Comparison of ENCODE assay signal across 17 cellular contexts in the genomic region with DNA sequence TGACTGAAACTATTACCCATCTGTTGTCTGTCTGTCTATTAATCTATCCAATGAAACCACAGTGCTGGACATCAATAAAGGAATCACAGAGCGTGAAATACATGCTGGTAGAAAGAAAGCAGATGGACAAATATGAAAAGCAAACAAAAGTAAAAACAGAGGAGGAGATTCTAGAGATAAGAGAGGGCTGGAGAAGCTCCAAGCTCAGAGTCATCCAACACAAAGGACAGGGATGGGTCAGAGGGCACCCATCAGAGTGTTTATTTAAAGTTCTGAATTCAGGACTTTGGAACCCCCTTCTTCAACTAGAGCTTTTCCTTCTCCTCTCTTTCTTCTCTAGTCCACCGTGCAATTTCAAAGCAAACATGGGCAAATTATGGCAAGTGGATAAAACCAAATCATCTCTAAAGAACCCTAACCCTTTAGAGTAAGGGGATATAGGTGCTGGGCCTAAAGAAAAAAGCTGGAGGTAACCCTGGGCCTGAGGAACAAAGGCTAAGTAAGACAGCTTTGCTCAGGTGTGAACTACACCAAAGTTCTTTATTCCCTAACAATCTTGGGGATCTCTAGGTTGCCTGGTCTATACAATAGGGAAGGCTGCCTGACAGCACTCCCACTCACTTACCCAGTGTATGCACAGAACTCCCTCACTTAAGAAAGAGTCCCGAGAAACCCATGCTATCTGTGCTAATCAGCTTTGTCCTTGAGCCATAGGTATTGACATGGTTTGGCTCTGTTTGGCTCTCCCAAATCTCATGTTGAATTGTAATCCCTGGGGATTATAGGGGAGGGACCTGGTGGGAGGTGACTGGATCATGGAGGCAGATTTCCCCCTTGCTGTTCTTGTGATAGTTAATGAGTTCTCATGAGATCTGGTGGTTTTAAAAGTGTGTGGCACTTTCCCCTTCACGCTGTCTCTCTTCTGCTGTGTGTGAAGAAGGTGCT.
A peak's percentile ranks its signal among the peaks of the same experiment; 100 is the strongest.
DNase-seq lines count a peak whose midpoint lies in the region; TF ChIP-seq lines count a peak whose summit lies in the region.
"Had no signal": no experiment of that assay in that cellular context is flagged by ENCODE, and none has a peak within 500 bp of the region (broad histone marks: within the 10 kb centered on the region; RNA-seq: fewer than 3 reads in every experiment).

No MANE protein-coding gene starts in this region.

- no peak overlapping the region for H3K14ac ChIP-seq in trophoblast cell (ENCODE audit: low read length)

- no peak overlapping the region for H2AK5ac ChIP-seq in trophoblast cell (ENCODE audit: low read length)

- H2BK120ac ChIP-seq in trophoblast cell (ENCODE audit: insufficient read depth, low read length, poor library complexity), result no peak overlapping the region

- H3K79me2 ChIP-seq in trophoblast cell (ENCODE audit: control insufficient read depth, insufficient read depth, low read length, poor library complexity), result no peaks in the 10 kb centered on the region

- H3K27ac ChIP-seq in trophoblast cell (ENCODE audit: low read depth, low read length), result no peak overlapping the region
- H3K27ac ChIP-seq: KMS-11, suprapubic skin had no signal

- TF ChIP-seq CTCF in GM10266 (IDR thresholded peaks at IDR 0.05; ENCODE audit: control insufficient read depth, insufficient read depth, low read depth, missing control alignments), result no peak

- DNase-seq in DMS53 treated with DMSO at 0.1 percent for 48 hours (lab: John Stamatoyannopoulos, UW; ENCODE audit: unreplicated experiment) (peak; percentile 94), NCI-H69 (lab: John Stamatoyannopoulos, UW) (peak; percentile 88), amniotic epithelial cell (ENCODE audit: low read depth) (peak; percentile 19), mucosa of gallbladder (ENCODE audit: low spot score) (peak; percentile 61), trophoblast cell (no peak), GM10266 (ENCODE audit: extremely low spot score) (no peak)
- DNase-seq in stimulated activated naive CD4-positive, alpha-beta T cell treated with Interleukin-2 at 50 U/mL for 16 hours (lab: John Stamatoyannopoulos, UW), result no peak
- DNase-seq: activated CD4-positive, alpha-beta memory T cell treated with anti-CD3 and anti-CD28 coated beads, Interleukin-2, amount 10 ng/mL, durations not matched to agents 7 days and 5 days; activated CD4-positive, CD25-positive, alpha-beta regulatory T cell; activated naive CD4-positive, alpha-beta T cell treated with anti-CD3 and anti-CD28 coated beads, Interleukin-2, amount 10 ng/mL, durations not matched to agents 7 days and 5 days; activated T-cell treated with anti-CD3 and anti-CD28 coated beads, Interleukin-2, amount 50 U/mL, for 24 hours; NCI-H1105 treated with DMSO at 0.1 percent for 48 hours; NCI-H2171; retina; T-helper 17 cell had no signal

- no peak overlapping the region for H3K23ac ChIP-seq in trophoblast cell (ENCODE audit: low read length)

- H3K4me1 ChIP-seq in trophoblast cell (ENCODE audit: control insufficient read depth in 1 of 2, insufficient read depth in 2 of 2, low read length in 2 of 2), result peaks cover 0 to 2% of the 10 kb centered on the region in 2 experiments
- H3K4me1 ChIP-seq: suprapubic skin had no signal

- peaks cover 5% of the 10 kb centered on the region for H3K9me3 ChIP-seq in trophoblast cell (ENCODE audit: insufficient read depth, low read depth, low read length)
- H3K9me3 ChIP-seq: suprapubic skin had no signal

- H4K91ac ChIP-seq in trophoblast cell (ENCODE audit: low read depth, low read length), result no peak overlapping the region

- no peak overlapping the region for H2AFZ ChIP-seq in trophoblast cell (ENCODE audit: insufficient read depth, low read length, poor library complexity)

- no peaks in the 10 kb centered on the region for H3K79me1 ChIP-seq in trophoblast cell (ENCODE audit: low read length)

- H4K12ac ChIP-seq in trophoblast cell (ENCODE audit: low read depth, low read length), result no peak overlapping the region

- no peak overlapping the region for H3K4me3 ChIP-seq in trophoblast cell (ENCODE audit: low read depth, low read length)
- H3K4me3 ChIP-seq: suprapubic skin had no signal

- H3K4me2 ChIP-seq in trophoblast cell (ENCODE audit: low read length), result no peak overlapping the region
- H3K4me2 ChIP-seq: KMS-11 had no signal

- no peak overlapping the region for H3K9ac ChIP-seq in trophoblast cell (ENCODE audit: low read length)
- H3K9ac ChIP-seq: KMS-11 had no signal

- H2BK5ac ChIP-seq in trophoblast cell (ENCODE audit: low read depth, low read length, poor library complexity), result no peak overlapping the region

- H3K36me3 ChIP-seq in trophoblast cell (ENCODE audit: control insufficient read depth in 1 of 2, insufficient read depth in 2 of 2, low read length in 2 of 2), result no peaks in the 10 kb centered on the region
- H3K36me3 ChIP-seq: suprapubic skin had no signal

- no peak overlapping the region for H3K4ac ChIP-seq in trophoblast cell (ENCODE audit: low read depth, low read length)

- H3K18ac ChIP-seq in trophoblast cell (ENCODE audit: low read length), result no peak overlapping the region

- no CpG with 5 or more reads among the region's 4 CpGs for WGBS in trophoblast cell (ENCODE audit: extremely low coverage, insufficient coverage, insufficient read length)

- no peaks in the 10 kb centered on the region for H3K27me3 ChIP-seq in trophoblast cell (ENCODE audit: insufficient read depth, low read length)
- H3K27me3 ChIP-seq: suprapubic skin had no signal

- H4K8ac ChIP-seq in trophoblast cell (ENCODE audit: low read depth, low read length), result no peak overlapping the region

- H2BK12ac ChIP-seq in trophoblast cell (ENCODE audit: low read length), result no peak overlapping the region

Comparison
In these comparisons a context has a peak if more than half of its experiments do, and no peak if none do; other contexts are left out.
1. DNase-seq: peak in DMS53 treated with DMSO at 0.1 percent for 48 hours (single experiment), NCI-H69 (single experiment), amniotic epithelial cell (single experiment) and mucosa of gallbladder (single experiment); none in trophoblast cell (0 of 2), stimulated activated naive CD4-positive, alpha-beta T cell treated with Interleukin-2 at 50 U/mL for 16 hours (single experiment) and GM10266 (single experiment).